7 cellular contexts compared by ENCODE assay signal in the genomic region with DNA sequence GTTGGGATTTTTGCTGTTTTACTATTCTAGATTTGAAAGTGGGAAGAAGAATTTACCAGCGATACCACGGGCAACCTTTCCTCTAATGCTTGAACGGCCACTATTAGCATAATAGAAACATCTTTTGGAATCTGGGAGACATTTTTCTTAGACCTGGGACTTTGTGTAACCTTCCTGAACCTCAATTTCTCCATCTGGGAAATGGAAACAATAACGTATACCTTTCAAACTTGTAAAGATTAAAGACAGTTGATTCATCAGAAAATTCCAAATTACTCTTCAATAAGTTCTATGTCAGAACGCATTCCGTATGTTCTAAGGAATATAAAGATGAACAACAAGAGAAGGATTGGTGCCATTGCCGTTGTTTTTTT. TPM values are rescaled to one million over a fixed set of nuclear protein-coding genes. Genes with fewer than 3 reads are reported as not detected.
DNase-seq lines count a peak whose midpoint lies in the region; ATAC-seq lines count a peak whose summit lies in the region.

No MANE protein-coding gene starts in this region.

- H3K4me3 ChIP-seq in iPS-20b (ENCODE audit: low read length): peak overlapping the region; percentile 93

- peak; percentile 2 for ATAC-seq in HG02610 (IDR thresholded peaks at IDR 0.05; ENCODE audit: unreplicated experiment)
- ATAC-seq in stimulated activated memory B cell treated with anti-CD40 and anti-IgM and Interleukin-4, amounts not matched to agents 10 μg/mL and 1 μg/mL and 100 μg/mL, for 72 hours: no peak
- ATAC-seq in HG03196 (IDR thresholded peaks at IDR 0.05; ENCODE audit: unreplicated experiment): no peak

- no peak overlapping the region for H3K27ac ChIP-seq in iPS-20b (ENCODE audit: low read length)

- H3K27me3 Mint-ChIP-seq in activated naive CD8-positive, alpha-beta T cell treated with anti-CD3 and anti-CD28 coated beads for 36 hours: no peaks in the 10 kb centered on the region
- H3K27me3 Mint-ChIP-seq in stimulated activated memory B cell treated with anti-CD40 and anti-IgM and Interleukin-4, amounts not matched to agents 10 μg/mL and 1 μg/mL and 100 μg/mL, for 72 hours: no peaks in the 10 kb centered on the region

- peaks cover 5% of the 10 kb centered on the region for H3K4me1 Mint-ChIP-seq in activated naive CD8-positive, alpha-beta T cell treated with anti-CD3 and anti-CD28 coated beads for 36 hours
- peaks cover 16% of the 10 kb centered on the region for H3K4me1 Mint-ChIP-seq in stimulated activated memory B cell treated with anti-CD40 and anti-IgM and Interleukin-4, amounts not matched to agents 10 μg/mL and 1 μg/mL and 100 μg/mL, for 72 hours

- peaks cover 4% of the 10 kb centered on the region for H3K9me3 Mint-ChIP-seq in activated naive CD8-positive, alpha-beta T cell treated with anti-CD3 and anti-CD28 coated beads for 36 hours
- H3K9me3 Mint-ChIP-seq in stimulated activated memory B cell treated with anti-CD40 and anti-IgM and Interleukin-4, amounts not matched to agents 10 μg/mL and 1 μg/mL and 100 μg/mL, for 72 hours: no peaks in the 10 kb centered on the region

- peaks cover 7% of the 10 kb centered on the region for H3K36me3 Mint-ChIP-seq in activated naive CD8-positive, alpha-beta T cell treated with anti-CD3 and anti-CD28 coated beads for 36 hours
- peaks cover 6% of the 10 kb centered on the region for H3K36me3 Mint-ChIP-seq in stimulated activated memory B cell treated with anti-CD40 and anti-IgM and Interleukin-4, amounts not matched to agents 10 μg/mL and 1 μg/mL and 100 μg/mL, for 72 hours

- H3K27ac Mint-ChIP-seq in activated naive CD8-positive, alpha-beta T cell treated with anti-CD3 and anti-CD28 coated beads for 36 hours: peak overlapping the region; percentile 88
- peak overlapping the region; percentile 100 for H3K27ac Mint-ChIP-seq in stimulated activated memory B cell treated with anti-CD40 and anti-IgM and Interleukin-4, amounts not matched to agents 10 μg/mL and 1 μg/mL and 100 μg/mL, for 72 hours

- no peak for DNase-seq in activated naive CD8-positive, alpha-beta T cell treated with anti-CD3 and anti-CD28 coated beads for 36 hours
- DNase-seq in SK-N-DZ (ENCODE audit: low spot score) (no peak), NCI-H446 (lab: John Stamatoyannopoulos, UW) (no peak)

- H3K9me3 ChIP-seq in iPS-20b (ENCODE audit: insufficient read depth, low read depth, low read length): no peaks in the 10 kb centered on the region

- no peaks in the 10 kb centered on the region for H3K4me1 ChIP-seq in iPS-20b (ENCODE audit: insufficient read depth, low read length)

- H3K36me3 ChIP-seq in iPS-20b (ENCODE audit: insufficient read depth, low read depth, low read length): no peaks in the 10 kb centered on the region

- H3K4me3 Mint-ChIP-seq in activated naive CD8-positive, alpha-beta T cell treated with anti-CD3 and anti-CD28 coated beads for 36 hours: peak overlapping the region; percentile 79
- H3K4me3 Mint-ChIP-seq in stimulated activated memory B cell treated with anti-CD40 and anti-IgM and Interleukin-4, amounts not matched to agents 10 μg/mL and 1 μg/mL and 100 μg/mL, for 72 hours: peak overlapping the region; percentile 98

- peak overlapping the region; percentile 91; the same call in 1 of the 2 replicates for H3K9ac ChIP-seq in iPS-20b (ENCODE audit: low read depth, low read length)

- H3K27me3 ChIP-seq in iPS-20b (ENCODE audit: insufficient read depth, low read length): peaks cover 9% of the 10 kb centered on the region; the same call in 1 of the 2 replicates

RNA-seq across cellular contexts. Expression of a gene that starts 0.5 kb away (rescaled TPM):
- total RNA-seq in activated naive CD8-positive, alpha-beta T cell treated with anti-CD3 and anti-CD28 coated beads for 36 hours: 1 to 10 TPM; 4.0 to 4.3 TPM
- polyA plus RNA-seq in SK-N-DZ (2014; cell fraction: cytosol; rRNA removed): 0.20 TPM in 1 of 2 replicates, not detected in the other
- polyA plus RNA-seq in SK-N-DZ (2014; cell fraction: nucleus; rRNA removed): not detected in 2 replicates

RNA-seq across cellular contexts. Expression of a gene that starts 3.0 kb away (rescaled TPM):
- not detected for total RNA-seq in activated naive CD8-positive, alpha-beta T cell treated with anti-CD3 and anti-CD28 coated beads for 36 hours
- not detected in 2 replicates for polyA plus RNA-seq in SK-N-DZ (2014; cell fraction: cytosol; rRNA removed)
- polyA plus RNA-seq in SK-N-DZ (2014; cell fraction: nucleus; rRNA removed): not detected in 2 replicates
